Comparison of ENCODE assay signal across 18 cellular contexts in the genomic region with DNA sequence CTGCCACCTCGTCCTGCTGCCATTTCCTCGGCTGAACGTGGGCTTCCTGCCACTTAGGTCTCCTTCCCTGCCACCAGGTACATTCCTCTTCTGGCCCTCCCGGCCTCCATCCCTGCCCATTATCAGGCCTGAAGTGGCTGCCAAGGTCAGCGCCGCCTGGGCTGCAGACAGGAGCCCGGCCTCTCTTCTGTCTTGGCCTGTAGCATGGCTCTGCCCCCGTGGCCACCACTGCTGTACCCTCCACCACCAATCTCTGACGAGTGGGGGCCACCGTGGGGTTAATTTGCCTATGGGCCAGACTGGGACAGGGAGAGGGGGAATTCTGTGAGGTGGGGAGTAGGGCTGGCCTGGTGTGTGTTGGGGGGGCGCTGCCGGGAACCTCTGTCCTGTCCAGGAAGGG. TPM values are rescaled to one million over a fixed set of nuclear protein-coding genes. Genes with fewer than 3 reads are reported as not detected.
DNase-seq lines count a peak whose midpoint lies in the region; ATAC-seq, FAIRE-seq and TF ChIP-seq lines count a peak whose summit lies in the region.
"Had no signal": no experiment of that assay in that cellular context is flagged by ENCODE, and none has a peak within 500 bp of the region (broad histone marks: within the 10 kb centered on the region; RNA-seq: fewer than 3 reads in every experiment).

No MANE protein-coding gene starts in this region.

- peak overlapping the region; percentile 98 for H3K56ac ChIP-seq in mesendoderm (ENCODE audit: low read length)

- peaks cover 25% of the 10 kb centered on the region for H3K79me2 ChIP-seq in mesendoderm (ENCODE audit: control insufficient read depth, insufficient read depth, low read length)

- H2BK5ac ChIP-seq in mesendoderm (ENCODE audit: low read length) = no peak overlapping the region

- no peak overlapping the region for H2BK120ac ChIP-seq in mesendoderm (ENCODE audit: low read depth, low read length)

- no peak overlapping the region for H2BK15ac ChIP-seq in mesendoderm (replicated peaks; ENCODE audit: low read depth)

- no peak overlapping the region for H4K8ac ChIP-seq in mesendoderm (ENCODE audit: low read depth, low read length)

- H3K9me3 ChIP-seq in BLaER1 = no peaks in the 10 kb centered on the region
- no peaks in the 10 kb centered on the region for H3K9me3 ChIP-seq in HUES6 (ENCODE audit: control insufficient read depth, insufficient read depth, low read depth, low read length)
- H3K9me3 ChIP-seq in body of pancreas = no peaks in the 10 kb centered on the region
- H3K9me3 ChIP-seq in SJCRH30 (replicated peaks) = no peaks in the 10 kb centered on the region
- H3K9me3 ChIP-seq: vagina had no signal

- DNase-seq in body of pancreas = peak; percentile 57 to 72 (median 62)
- DNase-seq in mesendoderm = no peak
- DNase-seq in GOT3 (lab: John Stamatoyannopoulos, UW) = no peak
- no peak for DNase-seq in RCC 7860 (ENCODE audit: low spot score)
- DNase-seq in NCI-H146 treated with DMSO at 0.1 percent for 48 hours (lab: John Stamatoyannopoulos, UW; ENCODE audit: unreplicated experiment) = no peak
- no peak for DNase-seq in SJCRH30
- DNase-seq: activated naive CD4-positive, alpha-beta T cell treated with anti-CD3 and anti-CD28 coated beads for 36 hours; dorsolateral prefrontal cortex; GDM1; Karpas-422; NCI-H1105; NCI-H748 treated with DMSO at 0.1 percent for 48 hours; SW 1271 had no signal

- H3K4ac ChIP-seq in mesendoderm (ENCODE audit: low read depth, low read length) = peak overlapping the region; percentile 49

- peaks cover 27% of the 10 kb centered on the region for H4K20me1 ChIP-seq in BLaER1

- no peak for TF ChIP-seq CTCF in body of pancreas (IDR thresholded peaks at IDR 0.05)

- H3K27me3 ChIP-seq in BLaER1 = peaks cover 50% of the 10 kb centered on the region; the same call in 1 of the 2 replicates
- H3K27me3 ChIP-seq in HUES6 (ENCODE audit: control insufficient read depth, insufficient read depth, low read length) = peaks cover 39% of the 10 kb centered on the region
- no peaks in the 10 kb centered on the region for H3K27me3 ChIP-seq in body of pancreas
- H3K27me3 ChIP-seq in mesendoderm (ENCODE audit: insufficient read depth, low read length, poor library complexity) = no peaks in the 10 kb centered on the region
- H3K27me3 ChIP-seq in SJCRH30 = peaks cover 15% of the 10 kb centered on the region; the same call in 1 of the 2 replicates
- H3K27me3 ChIP-seq: vagina had no signal

- H2AK5ac ChIP-seq in mesendoderm (ENCODE audit: low read length) = peak overlapping the region; percentile 37

- ATAC-seq in body of pancreas = no peak
- ATAC-seq: sciatic nerve had no signal

- H3K4me1 ChIP-seq in BLaER1 (peaks cover 75% of the 10 kb centered on the region), HUES6 (ENCODE audit: control insufficient read depth, insufficient read depth, low read length) (peaks cover 47% of the 10 kb centered on the region), body of pancreas (peaks cover 51% of the 10 kb centered on the region), mesendoderm (ENCODE audit: control insufficient read depth, low read depth, low read length) (peaks cover 34% of the 10 kb centered on the region), SJCRH30 (peaks cover 11% of the 10 kb centered on the region; the same call in 1 of the 2 replicates)

- H3K27ac ChIP-seq in BLaER1 = no peak overlapping the region
- no peak overlapping the region for H3K27ac ChIP-seq in HUES6 (ENCODE audit: low read depth, low read length)
- H3K27ac ChIP-seq in body of pancreas = peak overlapping the region; percentile 71 to 87 (median 84)
- H3K27ac ChIP-seq in mesendoderm (ENCODE audit: low read depth, low read length) = peak overlapping the region; percentile 86
- no peak overlapping the region for H3K27ac ChIP-seq in SJCRH30
- H3K27ac ChIP-seq: vagina had no signal

- intact Hi-C loops in body of pancreas (cut with DNase I) = no loop called here

- peaks cover 8% of the 10 kb centered on the region for H3K79me1 ChIP-seq in mesendoderm (ENCODE audit: low read length)

- no peak overlapping the region for H4K5ac ChIP-seq in mesendoderm (ENCODE audit: low read length)

- H3K9ac ChIP-seq in BLaER1 (no peak overlapping the region; the same call in 1 of the 2 replicates), HUES6 (ENCODE audit: low read length) (no peak overlapping the region), mesendoderm (ENCODE audit: low read length) (peak overlapping the region; percentile 73)

- H3K4me2 ChIP-seq in BLaER1 = peak overlapping the region; percentile 99
- H3K4me2 ChIP-seq in mesendoderm (ENCODE audit: low read length) = peak overlapping the region; percentile 10

- no peak overlapping the region for H3K18ac ChIP-seq in mesendoderm (ENCODE audit: low read length)

- H3K23ac ChIP-seq in mesendoderm (ENCODE audit: low read length) = no peak overlapping the region

- TF ChIP-seq POLR2A in body of pancreas (IDR thresholded peaks at IDR 0.05) = no peak

- H3K36me3 ChIP-seq in BLaER1 (no peaks in the 10 kb centered on the region), HUES6 (ENCODE audit: control insufficient read depth, insufficient read depth, low read length) (no peaks in the 10 kb centered on the region), body of pancreas (replicated peaks in 1 of 2; ENCODE audit: insufficient read depth in 1 of 2, low read depth in 2 of 2) (no peaks in the 10 kb centered on the region), mesendoderm (ENCODE audit: control insufficient read depth, insufficient read depth, low read length) (no peaks in the 10 kb centered on the region), SJCRH30 (no peaks in the 10 kb centered on the region)
- H3K36me3 ChIP-seq: vagina had no signal

- no peak overlapping the region for H3K4me3 ChIP-seq in BLaER1
- peak overlapping the region; percentile 63 for H3K4me3 ChIP-seq in HUES6 (ENCODE audit: low read depth, low read length)
- H3K4me3 ChIP-seq in body of pancreas = no peak overlapping the region
- H3K4me3 ChIP-seq in mesendoderm (ENCODE audit: low read length) = no peak overlapping the region
- no peak overlapping the region for H3K4me3 ChIP-seq in SJCRH30

- no peak for FAIRE-seq in RCC 7860 (lab: Jason Lieb, UNC)
- FAIRE-seq: GM12891 had no signal

- WGBS in body of pancreas, 2 donors = 24 to 27% methylated on average over 10 to 12 of the region's 12 CpGs
- no CpG with 5 or more reads among the region's 12 CpGs for WGBS in mesendoderm (ENCODE audit: extremely low coverage, insufficient coverage, low lambda C conversion rate)

RNA-seq across cellular contexts. Expression of gene BAHD1, which starts 2.0 kb away (rescaled TPM):
- total RNA-seq in body of pancreas = 10 to 100 TPM; 10.1 to 16.2 TPM
- 19.9 TPM for polyA plus RNA-seq in mesendoderm (2013, experiment 1 of 2)
- 20.3 TPM for polyA plus RNA-seq in mesendoderm (2013, experiment 2 of 2)
- 10.9 and 11.0 TPM in 2 replicates for total RNA-seq in SJCRH30 (2014; rRNA removed; shearing (Covaris generic))

RNA-seq across cellular contexts. Expression of gene CHST14, which starts 32.1 kb away (rescaled TPM):
- 1 to 10 TPM; 4.7 to 8.6 TPM for total RNA-seq in body of pancreas
- 12.4 TPM for polyA plus RNA-seq in mesendoderm (2013, experiment 1 of 2)
- 12.4 TPM for polyA plus RNA-seq in mesendoderm (2013, experiment 2 of 2)
- total RNA-seq in SJCRH30 (2014; rRNA removed; shearing (Covaris generic)) = 36.7 and 39.4 TPM in 2 replicates

RNA-seq across cellular contexts. Expression of gene IVD, which starts 33.1 kb away (rescaled TPM):
- 10 to 100 TPM; 30.3 to 34.0 TPM for total RNA-seq in body of pancreas
- polyA plus RNA-seq in mesendoderm (2013, experiment 1 of 2) = 29.0 TPM
- 29.9 TPM for polyA plus RNA-seq in mesendoderm (2013, experiment 2 of 2)
- 34.9 and 36.7 TPM in 2 replicates for total RNA-seq in SJCRH30 (2014; rRNA removed; shearing (Covaris generic))

RNA-seq across cellular contexts. Expression of gene KNSTRN, which starts 56.2 kb away (rescaled TPM):
- total RNA-seq in body of pancreas = 1 to 10 TPM; 3.3 to 5.7 TPM
- 59.1 TPM for polyA plus RNA-seq in mesendoderm (2013, experiment 1 of 2)
- 60.3 TPM for polyA plus RNA-seq in mesendoderm (2013, experiment 2 of 2)
- total RNA-seq in SJCRH30 (2014; rRNA removed; shearing (Covaris generic)) = 92.2 and 93.9 TPM in 2 replicates

Comparison
In these comparisons a context has a peak if more than half of its experiments do, and no peak if none do; other contexts are left out.
1. H3K27ac ChIP-seq: peak in body of pancreas (4 of 4) and mesendoderm (single experiment); none in BLaER1 (single experiment), HUES6 (single experiment) and SJCRH30 (single experiment).
2. DNase-seq: peak in body of pancreas (4 of 4); none in mesendoderm (single experiment), GOT3 (single experiment), RCC 7860 (single experiment), NCI-H146 treated with DMSO at 0.1 percent for 48 hours (single experiment) and SJCRH30 (0 of 2).